Comparison of ENCODE assay signal across 2 cellular contexts in genomic region chr15:41810651-41811431, GRCh38.
TF ChIP-seq lines count a peak whose summit lies in the region.

No MANE protein-coding gene starts in this region.

TF ChIP-seq in IMR-90, 13 proteins besides CTCF, POLR2A, EP300 and RAD21:
- TF ChIP-seq MAZ (IDR thresholded peaks at IDR 0.05; ENCODE audit: borderline replicate concordance, low read depth, low read length) = no peak
- no peak for TF ChIP-seq SMC3 (IDR thresholded peaks at IDR 0.05; ENCODE audit: low read depth, low read length)
- no peak for TF ChIP-seq RCOR1 (IDR thresholded peaks at IDR 0.05; ENCODE audit: insufficient replicate concordance, low read length)
- no peak for TF ChIP-seq MXI1 (IDR thresholded peaks at IDR 0.05; ENCODE audit: borderline replicate concordance, low read depth, low read length)
- TF ChIP-seq MAFK (IDR thresholded peaks at IDR 0.05; ENCODE audit: low read depth, low read length) = no peak
- no peak for TF ChIP-seq USF2 (IDR thresholded peaks at IDR 0.05; ENCODE audit: low read depth, low read length)
- no peak for TF ChIP-seq CEBPB (IDR thresholded peaks at IDR 0.05; ENCODE audit: low read depth, low read length)
- no peak for TF ChIP-seq RFX5 (IDR thresholded peaks at IDR 0.05; ENCODE audit: low read depth, low read length)
- no peak for TF ChIP-seq BHLHE40 (IDR thresholded peaks at IDR 0.05; ENCODE audit: low read depth, low read length)
- TF ChIP-seq NFE2L2 (IDR thresholded peaks at IDR 0.05; ENCODE audit: low read depth, low read length) = no peak
- TF ChIP-seq FOS (IDR thresholded peaks at IDR 0.05; ENCODE audit: low read depth, low read length) = no peak
- no peak for TF ChIP-seq CHD1 (IDR thresholded peaks at IDR 0.05; ENCODE audit: low read depth, low read length)
- TF ChIP-seq ELK1 (IDR thresholded peaks at IDR 0.05; ENCODE audit: borderline replicate concordance, low read depth, low read length) = no peak
TF ChIP-seq in IMR-90: peak in this region for 0.

TF ChIP-seq in K562, 482 proteins besides CTCF, POLR2A, EP300 and RAD21:
- no peak for TF ChIP-seq MCM2 (IDR thresholded peaks at IDR 0.05; ENCODE audit: low read depth)
- TF ChIP-seq ETV5 (CRISPR knock-in tag; IDR thresholded peaks at IDR 0.05; ENCODE audit: low read depth) = 0 out of 2 replicates have a peak, but pooled peaks have one; percentile 29
- no peak for TF ChIP-seq ZNF23 (CRISPR knock-in tag; IDR thresholded peaks at IDR 0.05)
